ENCODE assay signal across 8 cellular contexts in the genomic region with DNA sequence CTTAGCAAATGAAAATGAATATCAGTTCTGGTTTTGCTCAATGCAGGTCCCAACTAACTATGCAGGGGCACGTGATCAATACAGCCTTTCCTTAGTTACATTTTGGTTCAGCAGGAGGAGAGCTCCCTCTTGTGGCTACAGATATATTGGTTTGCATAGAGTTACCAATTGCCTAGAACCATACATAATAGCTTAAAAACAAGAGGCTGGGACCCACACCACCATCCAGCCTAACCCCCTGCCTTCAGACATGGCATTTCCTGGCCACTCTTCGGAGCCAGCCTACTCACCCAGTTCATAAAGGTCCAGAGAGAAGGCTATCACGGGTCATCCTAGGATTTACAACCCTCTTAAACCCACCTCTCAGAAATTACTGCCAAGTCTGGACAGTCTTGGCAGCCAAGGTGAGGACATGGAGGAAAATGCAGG. TPM values are rescaled to one million over a fixed set of nuclear protein-coding genes. Genes with fewer than 3 reads are reported as not detected.
DNase-seq lines count a peak whose midpoint lies in the region; ATAC-seq, FAIRE-seq and TF ChIP-seq lines count a peak whose summit lies in the region.

No MANE protein-coding gene starts in this region.

- H3K4me3 ChIP-seq in CD8-positive, alpha-beta T cell (ENCODE audit: low read depth, low read length) = no peak overlapping the region
- no peak overlapping the region for H3K4me3 ChIP-seq in bronchial epithelial cell (ENCODE audit: low read depth, low read length)

- H3K4me1 ChIP-seq in CD8-positive, alpha-beta T cell (ENCODE audit: insufficient read depth, low read length) = no peaks in the 10 kb centered on the region

- peak; percentile 5 to 57 (median 42) for DNase-seq in CD8-positive, alpha-beta T cell
- DNase-seq in NCI-H2029 (lab: John Stamatoyannopoulos, UW) (peak; percentile 11), T-helper 17 cell (peak in 1 of 3 donors; percentile 35), bronchial epithelial cell (ENCODE audit: low read depth) (peak; percentile 77)
- DNase-seq in stimulated activated CD4-positive, alpha-beta T cell treated with anti-CD3 and anti-CD28 coated beads, TNF-alpha, amount 100 ng/mL, for 48 hours (ENCODE audit: low read depth in 3 of 3) = peak in 2 of 3 donors; percentile 11 to 42

- no peak overlapping the region for H3K27ac ChIP-seq in CD8-positive, alpha-beta T cell (ENCODE audit: low read depth, low read length)

- POLR2A ChIA-PET in CD8-positive, alpha-beta T cell (lab: Charles Lee) = interaction anchor here (0.9 to 1.7 kb wide), 4 partner anchors 9 to 190 kb away, joined by 4 to 7 read pairs (median 5); partner anchors contain the start of genes CCDC93 and DDX18

- H3K27me3 ChIP-seq in CD8-positive, alpha-beta T cell (ENCODE audit: insufficient read depth, low read length) = no peaks in the 10 kb centered on the region
- H3K27me3 ChIP-seq in bronchial epithelial cell (ENCODE audit: control insufficient read depth, insufficient read depth, low read length) = no peaks in the 10 kb centered on the region

- CTCF ChIA-PET in CD8-positive, alpha-beta T cell (lab: Charles Lee) = interaction anchor here (0.6 to 3.1 kb wide), 32 partner anchors 8 to 853 kb away, joined by 3 to 38 read pairs (median 5); partner anchors contain the start of genes CCDC93 and DDX18

- intact Hi-C loops in CD8-positive, alpha-beta T cell (cut with DNase I, micrococcal nuclease) = loop anchor here (1.0 to 5.0 kb wide), 5 partner anchors 10 to 531 kb away; partner anchors contain the start of gene DDX18 (in 2 of the 2)

- H3K27ac Mint-ChIP-seq in CD8-positive, alpha-beta T cell = peak overlapping the region; percentile 78
- peak overlapping the region; percentile 78 for H3K27ac Mint-ChIP-seq in T-helper 17 cell

- no peaks in the 10 kb centered on the region for H3K9me3 Mint-ChIP-seq in CD8-positive, alpha-beta T cell

- H3K4me1 Mint-ChIP-seq in CD8-positive, alpha-beta T cell (ENCODE audit: low read depth) = peaks cover 6% of the 10 kb centered on the region
- peaks cover 19% of the 10 kb centered on the region for H3K4me1 Mint-ChIP-seq in T-helper 17 cell

- no peaks in the 10 kb centered on the region for H3K27me3 Mint-ChIP-seq in CD8-positive, alpha-beta T cell (ENCODE audit: low read depth)
- H3K27me3 Mint-ChIP-seq in T-helper 17 cell = no peaks in the 10 kb centered on the region

- no peak overlapping the region for H3K4me3 Mint-ChIP-seq in CD8-positive, alpha-beta T cell
- H3K4me3 Mint-ChIP-seq in T-helper 17 cell = no peak overlapping the region

- ATAC-seq in CD8-positive, alpha-beta T cell = peak; percentile 97
- ATAC-seq in GM19023 (IDR thresholded peaks at IDR 0.05; ENCODE audit: unreplicated experiment) (peak; percentile 99), HG03095 (IDR thresholded peaks at IDR 0.05; ENCODE audit: unreplicated experiment) (peak; percentile 98), T-helper 17 cell (peak; percentile 98)

- no peaks in the 10 kb centered on the region for H3K9me3 ChIP-seq in CD8-positive, alpha-beta T cell (ENCODE audit: low read length)
- H3K9me3 ChIP-seq in T-helper 17 cell (ENCODE audit: control insufficient read depth, low read length, poor library complexity, severe bottlenecking) = no peaks in the 10 kb centered on the region

- TF ChIP-seq CTCF in CD8-positive, alpha-beta T cell (IDR thresholded peaks at IDR 0.05) = peak; percentile 76
- TF ChIP-seq CTCF in bronchial epithelial cell (IDR thresholded peaks at IDR 0.05; ENCODE audit: insufficient read depth, low read length, severe bottlenecking) = peak; percentile 80

- H3K36me3 Mint-ChIP-seq in CD8-positive, alpha-beta T cell = peaks cover 88% of the 10 kb centered on the region
- H3K36me3 Mint-ChIP-seq in T-helper 17 cell (ENCODE audit: low read depth) = peaks cover 9% of the 10 kb centered on the region

- H3K36me3 ChIP-seq in CD8-positive, alpha-beta T cell (ENCODE audit: insufficient read depth, low read length) = peaks cover 35% of the 10 kb centered on the region
- H3K36me3 ChIP-seq in bronchial epithelial cell (ENCODE audit: control insufficient read depth, insufficient read depth, low read length) = peaks cover 15% of the 10 kb centered on the region

- FAIRE-seq in bronchial epithelial cell (lab: Jason Lieb, UNC) (no peak), islet of Langerhans (lab: Jason Lieb, UNC) (peak; percentile 61)

RNA-seq across cellular contexts. Expression of gene CCDC93, which starts 10.5 kb away (rescaled TPM):
- 10 to 100 TPM; 84.4 to 85.3 TPM for total RNA-seq in CD8-positive, alpha-beta T cell
- total RNA-seq in T-helper 17 cell = 10 to 100 TPM; 51.6 to 58.2 TPM
- 21.3 and 23.7 TPM in 2 replicates for total RNA-seq in bronchial epithelial cell
